ENCODE assay signal across 9 cellular contexts in the genomic region with DNA sequence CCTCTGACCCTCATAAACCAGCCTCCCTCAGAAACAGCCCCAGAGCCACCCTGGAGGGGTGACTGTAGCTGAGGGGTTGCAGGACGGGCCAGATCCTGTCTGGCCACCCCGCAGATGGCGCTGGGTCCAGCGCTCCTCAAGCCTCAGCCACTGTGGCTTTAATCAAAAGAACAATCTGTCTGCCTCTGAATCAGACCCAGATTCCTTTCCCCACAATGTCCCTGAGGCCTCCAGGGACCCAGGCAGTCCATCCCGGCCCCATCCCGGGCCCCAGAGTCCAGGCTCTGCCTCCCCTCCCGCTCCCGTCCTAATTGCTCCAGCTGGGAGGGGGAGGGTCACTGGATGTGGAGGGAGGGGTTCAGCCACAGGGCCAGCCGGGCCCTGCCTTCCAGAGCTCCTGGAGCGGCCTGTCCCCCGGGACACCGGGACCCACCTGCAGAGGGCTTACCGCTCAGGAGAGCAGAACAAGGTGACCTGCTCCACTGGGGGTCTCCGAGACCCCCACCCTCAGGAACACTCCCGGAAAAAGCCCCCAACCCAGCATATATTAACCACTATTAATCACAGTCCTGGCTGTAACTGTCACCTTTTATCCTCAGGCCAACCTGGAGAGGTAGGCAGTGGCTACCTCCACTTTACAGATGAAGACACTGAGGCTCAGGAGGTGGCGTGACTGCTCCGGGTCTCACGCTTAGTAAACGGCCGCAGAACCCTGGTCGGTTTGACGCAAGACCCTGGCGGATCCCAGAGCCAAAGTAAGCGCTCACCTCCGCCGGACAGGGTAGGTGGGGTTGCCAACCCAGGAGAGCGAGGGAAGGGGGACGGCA. TPM values are rescaled to one million over a fixed set of nuclear protein-coding genes. Genes with fewer than 3 reads are reported as not detected.
DNase-seq lines count a peak whose midpoint lies in the region; ATAC-seq and TF ChIP-seq lines count a peak whose summit lies in the region.
"Had no signal": no experiment of that assay in that cellular context is flagged by ENCODE, and none has a peak within 500 bp of the region (broad histone marks: within the 10 kb centered on the region; RNA-seq: fewer than 3 reads in every experiment).

No MANE protein-coding gene starts in this region.

- no peak for DNase-seq in CD4-positive, CD25-positive, alpha-beta regulatory T cell
- DNase-seq in PC-9 = peak in 1 of 2 experiments; percentile 33
- peak; percentile 53 for DNase-seq in nephron progenitor cell
- no peak for DNase-seq in SHP77 treated with DMSO at 0.1 percent for 48 hours (lab: John Stamatoyannopoulos, UW)
- no peak for DNase-seq in NCI-H2196 treated with DMSO at 0.1 percent for 48 hours (lab: John Stamatoyannopoulos, UW; ENCODE audit: unreplicated experiment)

- H2AFZ ChIP-seq in PC-9 = no peak overlapping the region

- H3K27me3 Mint-ChIP-seq in CD4-positive, CD25-positive, alpha-beta regulatory T cell = peaks cover 59% of the 10 kb centered on the region
- peaks cover 11% of the 10 kb centered on the region for H3K27me3 Mint-ChIP-seq in nephron progenitor cell (ENCODE audit: low read depth, poor library complexity)

- TF ChIP-seq CTCF in PC-9 (conservative IDR thresholded peaks at IDR 0.05) (no peak), nephron progenitor cell (IDR thresholded peaks at IDR 0.05) (no peak)

- no peak overlapping the region for H3K4me3 ChIP-seq in CD4-positive, CD25-positive, alpha-beta regulatory T cell (ENCODE audit: low read depth, low read length)
- H3K4me3 ChIP-seq in PC-9 (no peak overlapping the region), esophagus (ENCODE audit: low read depth in 1 of 2, low read length in 2 of 2) (peak overlapping the region in 1 of 2 donors; percentile 67)

- peaks cover 14% of the 10 kb centered on the region for H3K4me1 ChIP-seq in CD4-positive, CD25-positive, alpha-beta regulatory T cell (ENCODE audit: control insufficient read depth, insufficient read depth, low read length, poor library complexity, severe bottlenecking)
- peaks cover 12% of the 10 kb centered on the region for H3K4me1 ChIP-seq in PC-9 (replicated peaks; ENCODE audit: insufficient read depth)
- peaks cover 3 to 14% of the 10 kb centered on the region in 2 donors for H3K4me1 ChIP-seq in esophagus (ENCODE audit: control insufficient read depth in 2 of 2, insufficient read depth in 2 of 2, low read length in 1 of 2)

- no peaks in the 10 kb centered on the region for H3K36me3 Mint-ChIP-seq in CD4-positive, CD25-positive, alpha-beta regulatory T cell
- peaks cover 8% of the 10 kb centered on the region for H3K36me3 Mint-ChIP-seq in nephron progenitor cell (ENCODE audit: low read depth)

- ATAC-seq in CD4-positive, CD25-positive, alpha-beta regulatory T cell (ENCODE audit: low read depth in 2 of 2) = no peak
- ATAC-seq in HG03460 (IDR thresholded peaks at IDR 0.05; ENCODE audit: unreplicated experiment) (no peak), GM18909 (IDR thresholded peaks at IDR 0.05; ENCODE audit: poor library complexity, unreplicated experiment) (no peak)

- no peak overlapping the region for H3K27ac ChIP-seq in CD4-positive, CD25-positive, alpha-beta regulatory T cell (ENCODE audit: insufficient read depth, low read length, poor library complexity, severe bottlenecking)
- no peak overlapping the region for H3K27ac ChIP-seq in PC-9
- peak overlapping the region; percentile 26 to 59 for H3K27ac ChIP-seq in esophagus (ENCODE audit: low read depth in 2 of 2, low read length in 1 of 2)

- peaks cover 6% of the 10 kb centered on the region for H3K27me3 ChIP-seq in CD4-positive, CD25-positive, alpha-beta regulatory T cell (ENCODE audit: control insufficient read depth, insufficient read depth, low read length)
- H3K27me3 ChIP-seq in PC-9 (ENCODE audit: insufficient read depth, low read depth) = no peaks in the 10 kb centered on the region
- no peaks in the 10 kb centered on the region for H3K27me3 ChIP-seq in esophagus (ENCODE audit: control insufficient read depth in 1 of 2, insufficient read depth in 2 of 2, low read length in 2 of 2)

- H3K36me3 ChIP-seq in CD4-positive, CD25-positive, alpha-beta regulatory T cell (ENCODE audit: control insufficient read depth, insufficient read depth, low read length) = no peaks in the 10 kb centered on the region
- H3K36me3 ChIP-seq in PC-9 (ENCODE audit: low read depth) (no peaks in the 10 kb centered on the region), esophagus (ENCODE audit: control insufficient read depth in 2 of 2, insufficient read depth in 2 of 2, low read length in 1 of 2) (no peaks in the 10 kb centered on the region)

- peaks cover 11% of the 10 kb centered on the region; the same call in 1 of the 2 replicates for H3F3A ChIP-seq in PC-9 (ENCODE audit: insufficient read depth, low read depth)

- H4K20me1 ChIP-seq in PC-9 (ENCODE audit: insufficient read depth) = no peaks in the 10 kb centered on the region

- no peak overlapping the region for H3K27ac Mint-ChIP-seq in CD4-positive, CD25-positive, alpha-beta regulatory T cell
- no peak overlapping the region for H3K27ac Mint-ChIP-seq in nephron progenitor cell

- POLR2A ChIA-PET in PC-9 (lab: Charles Lee; ENCODE audit: unreplicated experiment) = no interaction called here

- intact Hi-C loops in PC-9 (cut with micrococcal nuclease; ENCODE audit: unreplicated experiment) = no loop called here

- peaks cover 13% of the 10 kb centered on the region for H3K79me2 ChIP-seq in PC-9 (ENCODE audit: low read depth)

- H3K9me3 ChIP-seq in CD4-positive, CD25-positive, alpha-beta regulatory T cell (ENCODE audit: control insufficient read depth in 2 of 2, low read length in 2 of 2) = no peaks in the 10 kb centered on the region
- H3K9me3 ChIP-seq in PC-9 (ENCODE audit: insufficient read depth, low read depth) (no peaks in the 10 kb centered on the region), esophagus (ENCODE audit: control insufficient read depth in 2 of 2, insufficient read depth in 1 of 2, low read depth in 1 of 2, low read length in 1 of 2) (no peaks in the 10 kb centered on the region)

- peaks cover 0 to 1% (median 0%) of the 10 kb centered on the region in 7 donors for H3K9me3 Mint-ChIP-seq in CD4-positive, CD25-positive, alpha-beta regulatory T cell
- no peaks in the 10 kb centered on the region for H3K9me3 Mint-ChIP-seq in nephron progenitor cell

- CTCF ChIA-PET in PC-9 (lab: Charles Lee) = no interaction called here

- H3K4me2 ChIP-seq in PC-9 = no peak overlapping the region

- TSS peak; percentile 16 for BruUV-seq in PC-9 (replicated peaks; lab: Mats Ljungman, UMichigan)

- peaks cover 0 to 19% (median 10%) of the 10 kb centered on the region in 4 donors for H3K4me1 Mint-ChIP-seq in CD4-positive, CD25-positive, alpha-beta regulatory T cell
- peaks cover 57% of the 10 kb centered on the region for H3K4me1 Mint-ChIP-seq in nephron progenitor cell

- H3K9me2 ChIP-seq in PC-9 (ENCODE audit: insufficient read depth) = no peaks in the 10 kb centered on the region

- H3K4me3 Mint-ChIP-seq in CD4-positive, CD25-positive, alpha-beta regulatory T cell = peak overlapping the region in 3 of 4 donors; percentile 58 to 70 (median 70)
- peak overlapping the region; percentile 79 for H3K4me3 Mint-ChIP-seq in nephron progenitor cell

- 22 to 24% methylated on average over 28 of the region's 28 CpGs for WGBS in esophagus, 2 donors

RNA-seq across cellular contexts. Expression of gene FBLIM1, which starts 0.8 kb away (rescaled TPM):
- total RNA-seq in CD4-positive, CD25-positive, alpha-beta regulatory T cell = not detected
- under 1 TPM in 1 of 4 donors, not detected in 3; 0.06 TPM for polyA plus RNA-seq in CD4-positive, CD25-positive, alpha-beta regulatory T cell
- total RNA-seq in PC-9 (2021) = 57.2 and 114 TPM in 2 replicates
- 10 to 100 TPM; 17.7 to 20.5 TPM for polyA plus RNA-seq in esophagus
- total RNA-seq: mononuclear cell had no signal

RNA-seq across cellular contexts. Expression of gene TMEM82, which starts 15.5 kb away (rescaled TPM):
- total RNA-seq in CD4-positive, CD25-positive, alpha-beta regulatory T cell = not detected
- not detected for polyA plus RNA-seq in CD4-positive, CD25-positive, alpha-beta regulatory T cell
- total RNA-seq in PC-9 (2021) = not detected in 2 replicates
- not detected for polyA plus RNA-seq in esophagus
- total RNA-seq: mononuclear cell had no signal

RNA-seq across cellular contexts. Expression of gene SLC25A34, which starts 21.7 kb away (rescaled TPM):
- total RNA-seq in CD4-positive, CD25-positive, alpha-beta regulatory T cell = 1.8 TPM
- not detected for polyA plus RNA-seq in CD4-positive, CD25-positive, alpha-beta regulatory T cell
- 1.4 and 1.7 TPM in 2 replicates for total RNA-seq in PC-9 (2021)
- 1 to 10 TPM in 1 of 2 donors, under 1 TPM in 1; 0.46 to 2.7 TPM for polyA plus RNA-seq in esophagus

RNA-seq across cellular contexts. Expression of gene UQCRHL, which starts 49.7 kb away (rescaled TPM):
- 0.59 TPM for total RNA-seq in CD4-positive, CD25-positive, alpha-beta regulatory T cell
- 1 to 10 TPM in 3 of 4 donors, under 1 TPM in 1; 0.94 to 1.7 (median 1.1) TPM for polyA plus RNA-seq in CD4-positive, CD25-positive, alpha-beta regulatory T cell
- 4.9 and 5.1 TPM in 2 replicates for total RNA-seq in PC-9 (2021)
- 1 to 10 TPM; 1.9 to 2.0 TPM for polyA plus RNA-seq in esophagus

Comparison
In these comparisons a context has a peak if more than half of its experiments do, and no peak if none do; other contexts are left out.
1. H3K27ac ChIP-seq: peak in esophagus (2 of 2); none in CD4-positive, CD25-positive, alpha-beta regulatory T cell (single experiment) and PC-9 (single experiment).
2. RNA of gene FBLIM1, which starts 0.8 kb away (total RNA-seq): 57.2 to 114 TPM in PC-9; not detected in CD4-positive, CD25-positive, alpha-beta regulatory T cell (single experiment); every median in the first group is over 10 times any median in the second.